In genomic region chr4:72312032-72312650, GRCh38 we compare ENCODE assay signal across 2 cellular contexts.
TF ChIP-seq lines count a peak whose summit lies in the region.

No MANE protein-coding gene starts in this region.

TF ChIP-seq in Ishikawa, 13 proteins besides CTCF, POLR2A, EP300 and RAD21 (continued from another document):
- TF ChIP-seq, protein P1, sequence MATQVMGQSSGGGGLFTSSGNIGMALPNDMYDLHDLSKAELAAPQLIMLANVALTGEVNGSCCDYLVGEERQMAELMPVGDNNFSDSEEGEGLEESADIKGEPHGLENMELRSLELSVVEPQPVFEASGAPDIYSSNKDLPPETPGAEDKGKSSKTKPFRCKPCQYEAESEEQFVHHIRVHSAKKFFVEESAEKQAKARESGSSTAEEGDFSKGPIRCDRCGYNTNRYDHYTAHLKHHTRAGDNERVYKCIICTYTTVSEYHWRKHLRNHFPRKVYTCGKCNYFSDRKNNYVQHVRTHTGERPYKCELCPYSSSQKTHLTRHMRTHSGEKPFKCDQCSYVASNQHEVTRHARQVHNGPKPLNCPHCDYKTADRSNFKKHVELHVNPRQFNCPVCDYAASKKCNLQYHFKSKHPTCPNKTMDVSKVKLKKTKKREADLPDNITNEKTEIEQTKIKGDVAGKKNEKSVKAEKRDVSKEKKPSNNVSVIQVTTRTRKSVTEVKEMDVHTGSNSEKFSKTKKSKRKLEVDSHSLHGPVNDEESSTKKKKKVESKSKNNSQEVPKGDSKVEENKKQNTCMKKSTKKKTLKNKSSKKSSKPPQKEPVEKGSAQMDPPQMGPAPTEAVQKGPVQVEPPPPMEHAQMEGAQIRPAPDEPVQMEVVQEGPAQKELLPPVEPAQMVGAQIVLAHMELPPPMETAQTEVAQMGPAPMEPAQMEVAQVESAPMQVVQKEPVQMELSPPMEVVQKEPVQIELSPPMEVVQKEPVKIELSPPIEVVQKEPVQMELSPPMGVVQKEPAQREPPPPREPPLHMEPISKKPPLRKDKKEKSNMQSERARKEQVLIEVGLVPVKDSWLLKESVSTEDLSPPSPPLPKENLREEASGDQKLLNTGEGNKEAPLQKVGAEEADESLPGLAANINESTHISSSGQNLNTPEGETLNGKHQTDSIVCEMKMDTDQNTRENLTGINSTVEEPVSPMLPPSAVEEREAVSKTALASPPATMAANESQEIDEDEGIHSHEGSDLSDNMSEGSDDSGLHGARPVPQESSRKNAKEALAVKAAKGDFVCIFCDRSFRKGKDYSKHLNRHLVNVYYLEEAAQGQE (IDR thresholded peaks at IDR 0.05; ENCODE audit: low read depth): no peak
TF ChIP-seq in Ishikawa: peak in this region for 6.

TF ChIP-seq in H1, 55 proteins besides CTCF, POLR2A, EP300 and RAD21 (continued from another document):
- TF ChIP-seq, protein P2, sequence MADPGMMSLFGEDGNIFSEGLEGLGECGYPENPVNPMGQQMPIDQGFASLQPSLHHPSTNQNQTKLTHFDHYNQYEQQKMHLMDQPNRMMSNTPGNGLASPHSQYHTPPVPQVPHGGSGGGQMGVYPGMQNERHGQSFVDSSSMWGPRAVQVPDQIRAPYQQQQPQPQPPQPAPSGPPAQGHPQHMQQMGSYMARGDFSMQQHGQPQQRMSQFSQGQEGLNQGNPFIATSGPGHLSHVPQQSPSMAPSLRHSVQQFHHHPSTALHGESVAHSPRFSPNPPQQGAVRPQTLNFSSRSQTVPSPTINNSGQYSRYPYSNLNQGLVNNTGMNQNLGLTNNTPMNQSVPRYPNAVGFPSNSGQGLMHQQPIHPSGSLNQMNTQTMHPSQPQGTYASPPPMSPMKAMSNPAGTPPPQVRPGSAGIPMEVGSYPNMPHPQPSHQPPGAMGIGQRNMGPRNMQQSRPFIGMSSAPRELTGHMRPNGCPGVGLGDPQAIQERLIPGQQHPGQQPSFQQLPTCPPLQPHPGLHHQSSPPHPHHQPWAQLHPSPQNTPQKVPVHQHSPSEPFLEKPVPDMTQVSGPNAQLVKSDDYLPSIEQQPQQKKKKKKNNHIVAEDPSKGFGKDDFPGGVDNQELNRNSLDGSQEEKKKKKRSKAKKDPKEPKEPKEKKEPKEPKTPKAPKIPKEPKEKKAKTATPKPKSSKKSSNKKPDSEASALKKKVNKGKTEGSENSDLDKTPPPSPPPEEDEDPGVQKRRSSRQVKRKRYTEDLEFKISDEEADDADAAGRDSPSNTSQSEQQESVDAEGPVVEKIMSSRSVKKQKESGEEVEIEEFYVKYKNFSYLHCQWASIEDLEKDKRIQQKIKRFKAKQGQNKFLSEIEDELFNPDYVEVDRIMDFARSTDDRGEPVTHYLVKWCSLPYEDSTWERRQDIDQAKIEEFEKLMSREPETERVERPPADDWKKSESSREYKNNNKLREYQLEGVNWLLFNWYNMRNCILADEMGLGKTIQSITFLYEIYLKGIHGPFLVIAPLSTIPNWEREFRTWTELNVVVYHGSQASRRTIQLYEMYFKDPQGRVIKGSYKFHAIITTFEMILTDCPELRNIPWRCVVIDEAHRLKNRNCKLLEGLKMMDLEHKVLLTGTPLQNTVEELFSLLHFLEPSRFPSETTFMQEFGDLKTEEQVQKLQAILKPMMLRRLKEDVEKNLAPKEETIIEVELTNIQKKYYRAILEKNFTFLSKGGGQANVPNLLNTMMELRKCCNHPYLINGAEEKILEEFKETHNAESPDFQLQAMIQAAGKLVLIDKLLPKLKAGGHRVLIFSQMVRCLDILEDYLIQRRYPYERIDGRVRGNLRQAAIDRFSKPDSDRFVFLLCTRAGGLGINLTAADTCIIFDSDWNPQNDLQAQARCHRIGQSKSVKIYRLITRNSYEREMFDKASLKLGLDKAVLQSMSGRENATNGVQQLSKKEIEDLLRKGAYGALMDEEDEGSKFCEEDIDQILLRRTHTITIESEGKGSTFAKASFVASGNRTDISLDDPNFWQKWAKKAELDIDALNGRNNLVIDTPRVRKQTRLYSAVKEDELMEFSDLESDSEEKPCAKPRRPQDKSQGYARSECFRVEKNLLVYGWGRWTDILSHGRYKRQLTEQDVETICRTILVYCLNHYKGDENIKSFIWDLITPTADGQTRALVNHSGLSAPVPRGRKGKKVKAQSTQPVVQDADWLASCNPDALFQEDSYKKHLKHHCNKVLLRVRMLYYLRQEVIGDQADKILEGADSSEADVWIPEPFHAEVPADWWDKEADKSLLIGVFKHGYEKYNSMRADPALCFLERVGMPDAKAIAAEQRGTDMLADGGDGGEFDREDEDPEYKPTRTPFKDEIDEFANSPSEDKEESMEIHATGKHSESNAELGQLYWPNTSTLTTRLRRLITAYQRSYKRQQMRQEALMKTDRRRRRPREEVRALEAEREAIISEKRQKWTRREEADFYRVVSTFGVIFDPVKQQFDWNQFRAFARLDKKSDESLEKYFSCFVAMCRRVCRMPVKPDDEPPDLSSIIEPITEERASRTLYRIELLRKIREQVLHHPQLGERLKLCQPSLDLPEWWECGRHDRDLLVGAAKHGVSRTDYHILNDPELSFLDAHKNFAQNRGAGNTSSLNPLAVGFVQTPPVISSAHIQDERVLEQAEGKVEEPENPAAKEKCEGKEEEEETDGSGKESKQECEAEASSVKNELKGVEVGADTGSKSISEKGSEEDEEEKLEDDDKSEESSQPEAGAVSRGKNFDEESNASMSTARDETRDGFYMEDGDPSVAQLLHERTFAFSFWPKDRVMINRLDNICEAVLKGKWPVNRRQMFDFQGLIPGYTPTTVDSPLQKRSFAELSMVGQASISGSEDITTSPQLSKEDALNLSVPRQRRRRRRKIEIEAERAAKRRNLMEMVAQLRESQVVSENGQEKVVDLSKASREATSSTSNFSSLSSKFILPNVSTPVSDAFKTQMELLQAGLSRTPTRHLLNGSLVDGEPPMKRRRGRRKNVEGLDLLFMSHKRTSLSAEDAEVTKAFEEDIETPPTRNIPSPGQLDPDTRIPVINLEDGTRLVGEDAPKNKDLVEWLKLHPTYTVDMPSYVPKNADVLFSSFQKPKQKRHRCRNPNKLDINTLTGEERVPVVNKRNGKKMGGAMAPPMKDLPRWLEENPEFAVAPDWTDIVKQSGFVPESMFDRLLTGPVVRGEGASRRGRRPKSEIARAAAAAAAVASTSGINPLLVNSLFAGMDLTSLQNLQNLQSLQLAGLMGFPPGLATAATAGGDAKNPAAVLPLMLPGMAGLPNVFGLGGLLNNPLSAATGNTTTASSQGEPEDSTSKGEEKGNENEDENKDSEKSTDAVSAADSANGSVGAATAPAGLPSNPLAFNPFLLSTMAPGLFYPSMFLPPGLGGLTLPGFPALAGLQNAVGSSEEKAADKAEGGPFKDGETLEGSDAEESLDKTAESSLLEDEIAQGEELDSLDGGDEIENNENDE (IDR thresholded peaks at IDR 0.05; ENCODE audit: insufficient replicate concordance, low read length): no peak
- TF ChIP-seq CEBPB (IDR thresholded peaks at IDR 0.05; ENCODE audit: low read depth, low read length) (peak; percentile 31; the same call in 1 of the 2 replicates), NRF1 (IDR thresholded peaks at IDR 0.05; ENCODE audit: low read depth, low read length) (no peak), BRCA1 (IDR thresholded peaks at IDR 0.05; ENCODE audit: low read depth, low read length) (no peak), TAF7 (optimal IDR thresholded peaks at IDR 0.05; ENCODE audit: borderline replicate concordance, low read depth, low read length) (no peak), HDAC2 (IDR thresholded peaks at IDR 0.05; ENCODE audit: borderline replicate concordance in 1 of 2, low read depth in 2 of 2, low read length in 2 of 2) (no peak), CREB1 (IDR thresholded peaks at IDR 0.05) (no peak), BACH1 (IDR thresholded peaks at IDR 0.05; ENCODE audit: low read length) (no peak), ZNF274 (IDR thresholded peaks at IDR 0.05; ENCODE audit: borderline replicate concordance, extremely low read depth, low read length) (no peak), KDM5A (IDR thresholded peaks at IDR 0.05; ENCODE audit: low read length) (no peak), JUN (IDR thresholded peaks at IDR 0.05; ENCODE audit: low read depth, low read length) (no peak), CBX8 (IDR thresholded peaks at IDR 0.05; ENCODE audit: borderline replicate concordance, low read depth, low read length) (no peak), SIRT6 (IDR thresholded peaks at IDR 0.05; ENCODE audit: low read length) (no peak), RXRA (IDR thresholded peaks at IDR 0.05; ENCODE audit: insufficient read depth, low read depth, low read length) (no peak), BCL11A (IDR thresholded peaks at IDR 0.05; ENCODE audit: low read depth in 2 of 2, low read length in 2 of 2) (no peak)
- TF ChIP-seq, protein P3, sequence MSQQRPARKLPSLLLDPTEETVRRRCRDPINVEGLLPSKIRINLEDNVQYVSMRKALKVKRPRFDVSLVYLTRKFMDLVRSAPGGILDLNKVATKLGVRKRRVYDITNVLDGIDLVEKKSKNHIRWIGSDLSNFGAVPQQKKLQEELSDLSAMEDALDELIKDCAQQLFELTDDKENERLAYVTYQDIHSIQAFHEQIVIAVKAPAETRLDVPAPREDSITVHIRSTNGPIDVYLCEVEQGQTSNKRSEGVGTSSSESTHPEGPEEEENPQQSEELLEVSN (IDR thresholded peaks at IDR 0.05): no peak
